Comparison of ENCODE assay signal across 21 cellular contexts in the genomic region with DNA sequence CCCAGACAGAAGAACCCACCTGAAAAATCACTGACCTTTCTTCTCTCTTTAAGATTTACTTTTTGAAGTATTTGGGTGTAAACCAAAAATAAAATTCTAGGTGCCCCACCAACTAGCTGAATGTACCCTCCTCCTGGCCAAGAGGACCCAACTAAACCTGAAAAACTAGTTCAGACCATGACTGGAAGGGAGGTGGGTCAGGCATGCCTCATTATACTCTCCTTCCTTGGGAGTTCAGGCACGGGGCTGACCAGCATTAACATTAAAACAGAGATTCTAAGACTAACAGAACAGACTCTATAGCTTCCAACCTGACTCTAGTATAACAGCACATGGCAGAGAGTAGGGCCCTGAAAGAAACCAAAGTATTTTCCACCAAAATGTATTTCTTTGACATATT.
"Had no signal": no experiment of that assay in that cellular context is flagged by ENCODE, and none has a peak within 500 bp of the region (broad histone marks: within the 10 kb centered on the region; RNA-seq: fewer than 3 reads in every experiment).

No MANE protein-coding gene starts in this region.

- H3K36me3 ChIP-seq: gastrocnemius medialis, pancreas, vagina had no signal

- H3K27ac ChIP-seq: coronary artery, gastrocnemius medialis, heart right ventricle, left ventricle myocardium inferior, lower lobe of right lung, pancreas, upper lobe of right lung, vagina had no signal

- H3K27me3 Mint-ChIP-seq: progenitor cell of endocrine pancreas had no signal

- H3K4me3 Mint-ChIP-seq: endodermal cell, nephron had no signal

- H3K4me1 Mint-ChIP-seq: nephron had no signal

- ATAC-seq: gastrocnemius medialis, heart right ventricle, lower lobe of right lung, pancreas, right cardiac atrium, upper lobe of right lung had no signal

- DNase-seq: effector CD4-positive, alpha-beta T cell; endodermal cell; gastrocnemius medialis; heart right ventricle; hypothalamus; islet precursor cell; left ventricle myocardium inferior; lower lobe of right lung; mesenchymal stem cell; midbrain; occipital lobe; pancreas; right cardiac atrium; small intestine; stimulated activated CD4-positive, alpha-beta T cell treated with anti-CD3 and anti-CD28 coated beads, Interleukin-12 subunit alpha, Interleukin-12 subunit beta, amount 100 ng/mL, for 4 hours; stimulated activated naive CD4-positive, alpha-beta T cell treated with Interleukin-2 at 50 U/mL for 16 hours; upper lobe of right lung had no signal

- H3K27ac Mint-ChIP-seq: nephron, progenitor cell of endocrine pancreas had no signal

- H3K9me3 ChIP-seq: gastrocnemius medialis, pancreas, upper lobe of right lung, vagina had no signal

- H3K9me3 Mint-ChIP-seq: endodermal cell had no signal

- H3K27me3 ChIP-seq: gastrocnemius medialis, heart right ventricle, pancreas, upper lobe of right lung, vagina had no signal

- H3K4me1 ChIP-seq: gastrocnemius medialis, heart right ventricle, left ventricle myocardium inferior, lower lobe of right lung, pancreas, upper lobe of right lung had no signal

- H3K4me3 ChIP-seq: coronary artery, gastrocnemius medialis, heart right ventricle, left ventricle myocardium inferior, lower lobe of right lung, pancreas, upper lobe of right lung, vagina had no signal
